Comparison of ENCODE assay signal across 23 cellular contexts in genomic region chr7:37097983-37098382, GRCh38.
DNase-seq lines count a peak whose midpoint lies in the region; ATAC-seq lines count a peak whose summit lies in the region.
"Had no signal": no experiment of that assay in that cellular context is flagged by ENCODE, and none has a peak within 500 bp of the region (broad histone marks: within the 10 kb centered on the region; RNA-seq: fewer than 3 reads in every experiment).

No MANE protein-coding gene starts in this region.

- no peak overlapping the region for H3K4me3 Mint-ChIP-seq in activated T-helper 17 cell treated with anti-CD3 and anti-CD28 coated beads, Interleukin-2, amount 50 U/mL, for 72 hours
- H3K4me3 Mint-ChIP-seq in stimulated activated effector memory CD8-positive, alpha-beta T cell treated with anti-CD3 and anti-CD28 coated beads, Interleukin-12 subunit alpha, Interleukin-12 subunit beta, amount 100 ng/mL, for 72 hours = no peak overlapping the region
- H3K4me3 Mint-ChIP-seq in CD8-positive, alpha-beta memory T cell = no peak overlapping the region

- CTCF ChIA-PET in CD8-positive, alpha-beta memory T cell (lab: Charles Lee) = no interaction called here

- peaks cover 19% of the 10 kb centered on the region for H3K4me1 Mint-ChIP-seq in activated T-helper 17 cell treated with anti-CD3 and anti-CD28 coated beads, Interleukin-2, amount 50 U/mL, for 72 hours
- H3K4me1 Mint-ChIP-seq in stimulated activated effector memory CD8-positive, alpha-beta T cell treated with anti-CD3 and anti-CD28 coated beads, Interleukin-12 subunit alpha, Interleukin-12 subunit beta, amount 100 ng/mL, for 72 hours = peaks cover 45% of the 10 kb centered on the region
- H3K4me1 Mint-ChIP-seq in CD8-positive, alpha-beta memory T cell = peaks cover 32 to 34% (median 33%) of the 10 kb centered on the region in 3 donors

- peaks cover 22% of the 10 kb centered on the region for H3K4me1 ChIP-seq in CD8-positive, alpha-beta memory T cell (ENCODE audit: insufficient read depth, low read length)

- DNase-seq in activated CD4-positive, CD25-positive, alpha-beta regulatory T cell (lab: John Stamatoyannopoulos, UW) = no peak
- DNase-seq in DMS53 (lab: John Stamatoyannopoulos, UW) (peak; percentile 59), amygdala (lab: John Stamatoyannopoulos, UW) (no peak)
- no peak for DNase-seq in stimulated activated effector memory CD8-positive, alpha-beta T cell treated with anti-CD3 and anti-CD28 coated beads, Interleukin-12 subunit alpha, Interleukin-12 subunit beta, amount 100 ng/mL, for 72 hours (ENCODE audit: low spot score in 2 of 2)
- DNase-seq in CD8-positive, alpha-beta memory T cell = no peak
- DNase-seq: AML-193; DMS79 treated with DMSO at 0.1 percent for 48 hours; H7; Karpas-422; MG63; NCI-H1417; NCI-H187 treated with DMSO at 0.1 percent for 48 hours; NCI-H2107; NCI-H446 treated with DMSO at 0.1 percent for 48 hours; NCI-H526 treated with DMSO at 0.1 percent for 48 hours; NK-92 treated with Interleukin-12 subunit alpha and Interleukin-12 subunit beta, amount 100 ng/mL, for 24 hours; SIG-M5; SK-N-SH had no signal

- H3K9me3 ChIP-seq in CD8-positive, alpha-beta memory T cell (ENCODE audit: low read length) = no peaks in the 10 kb centered on the region
- H3K9me3 ChIP-seq: MG63, SK-N-SH had no signal

- no peaks in the 10 kb centered on the region for H3K27me3 ChIP-seq in CD8-positive, alpha-beta memory T cell (ENCODE audit: insufficient read depth, low read length, poor library complexity, severe bottlenecking)
- H3K27me3 ChIP-seq: MG63 had no signal

- peaks cover 68% of the 10 kb centered on the region for H3K36me3 Mint-ChIP-seq in activated T-helper 17 cell treated with anti-CD3 and anti-CD28 coated beads, Interleukin-2, amount 50 U/mL, for 72 hours (ENCODE audit: low read depth)
- H3K36me3 Mint-ChIP-seq in stimulated activated effector memory CD8-positive, alpha-beta T cell treated with anti-CD3 and anti-CD28 coated beads, Interleukin-12 subunit alpha, Interleukin-12 subunit beta, amount 100 ng/mL, for 72 hours = peaks cover 26% of the 10 kb centered on the region
- peaks cover 31 to 51% (median 32%) of the 10 kb centered on the region in 3 donors for H3K36me3 Mint-ChIP-seq in CD8-positive, alpha-beta memory T cell

- no peaks in the 10 kb centered on the region for H3K27me3 Mint-ChIP-seq in activated T-helper 17 cell treated with anti-CD3 and anti-CD28 coated beads, Interleukin-2, amount 50 U/mL, for 72 hours
- H3K27me3 Mint-ChIP-seq in CD8-positive, alpha-beta memory T cell = peaks cover 0 to 1% of the 10 kb centered on the region in 2 donors

- no peak overlapping the region for H3K4me3 ChIP-seq in CD8-positive, alpha-beta memory T cell (ENCODE audit: low read length)
- H3K4me3 ChIP-seq: MG63 had no signal

- POLR2A ChIA-PET in CD8-positive, alpha-beta memory T cell (lab: Charles Lee) = no interaction called here

- no peaks in the 10 kb centered on the region for H3K36me3 ChIP-seq in CD8-positive, alpha-beta memory T cell (ENCODE audit: insufficient read depth, low read length)
- H3K36me3 ChIP-seq: MG63 had no signal

- ATAC-seq in activated CD4-positive, CD25-positive, alpha-beta regulatory T cell treated with anti-CD3 and anti-CD28 coated beads, Interleukin-2, amount 50 U/mL, for 24 hours = peak; percentile 32 to 49
- peak; percentile 69 for ATAC-seq in activated T-helper 17 cell treated with anti-CD3 and anti-CD28 coated beads, Interleukin-2, amount 50 U/mL, for 72 hours (replicated peaks)
- ATAC-seq in stimulated activated effector memory CD8-positive, alpha-beta T cell treated with anti-CD3 and anti-CD28 coated beads, Interleukin-12 subunit alpha, Interleukin-12 subunit beta, amount 100 ng/mL, for 72 hours = no peak
- no peak for ATAC-seq in GM18870 (IDR thresholded peaks at IDR 0.05; ENCODE audit: unreplicated experiment)

- H3K27ac ChIP-seq in CD8-positive, alpha-beta memory T cell (ENCODE audit: low read depth, low read length) = no peak overlapping the region
- H3K27ac ChIP-seq: C4-2B, RWPE1 had no signal

- H3K27ac Mint-ChIP-seq in activated T-helper 17 cell treated with anti-CD3 and anti-CD28 coated beads, Interleukin-2, amount 50 U/mL, for 72 hours = peak overlapping the region; percentile 13
- peak overlapping the region; percentile 14 for H3K27ac Mint-ChIP-seq in stimulated activated effector memory CD8-positive, alpha-beta T cell treated with anti-CD3 and anti-CD28 coated beads, Interleukin-12 subunit alpha, Interleukin-12 subunit beta, amount 100 ng/mL, for 72 hours
- peak overlapping the region in 1 of 8 donors; percentile 14 for H3K27ac Mint-ChIP-seq in CD8-positive, alpha-beta memory T cell

- no peaks in the 10 kb centered on the region for H3K9me3 Mint-ChIP-seq in activated T-helper 17 cell treated with anti-CD3 and anti-CD28 coated beads, Interleukin-2, amount 50 U/mL, for 72 hours
- H3K9me3 Mint-ChIP-seq in stimulated activated effector memory CD8-positive, alpha-beta T cell treated with anti-CD3 and anti-CD28 coated beads, Interleukin-12 subunit alpha, Interleukin-12 subunit beta, amount 100 ng/mL, for 72 hours = no peaks in the 10 kb centered on the region
- no peaks in the 10 kb centered on the region for H3K9me3 Mint-ChIP-seq in CD8-positive, alpha-beta memory T cell

Comparison
In these comparisons a context has a peak if more than half of its experiments do, and no peak if none do; other contexts are left out.
1. ATAC-seq: peak in activated CD4-positive, CD25-positive, alpha-beta regulatory T cell treated with anti-CD3 and anti-CD28 coated beads, Interleukin-2, amount 50 U/mL, for 24 hours (2 of 2) and activated T-helper 17 cell treated with anti-CD3 and anti-CD28 coated beads, Interleukin-2, amount 50 U/mL, for 72 hours (single experiment); none in stimulated activated effector memory CD8-positive, alpha-beta T cell treated with anti-CD3 and anti-CD28 coated beads, Interleukin-12 subunit alpha, Interleukin-12 subunit beta, amount 100 ng/mL, for 72 hours (single experiment) and GM18870 (single experiment).